ENCODE assay signal across 17 cellular contexts in the genomic region with DNA sequence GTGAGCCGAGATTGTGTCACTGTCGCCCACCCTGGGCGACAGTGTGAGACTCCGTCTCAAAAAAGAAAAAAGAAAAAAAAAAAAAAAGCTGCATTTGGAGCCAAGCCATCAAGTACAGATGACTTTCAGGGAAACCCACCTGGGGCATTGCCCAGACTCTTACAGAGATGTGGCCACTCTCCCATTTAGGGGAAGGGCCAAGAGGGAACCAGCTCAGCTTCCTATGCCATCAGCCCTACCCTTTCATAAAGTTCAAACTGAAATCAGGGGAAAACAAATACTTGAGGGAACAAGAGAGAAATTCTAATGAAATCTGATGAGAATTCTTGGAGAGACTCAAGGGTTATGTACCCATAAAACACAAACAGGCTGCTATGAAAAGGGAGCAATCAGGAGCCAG.
A peak's percentile ranks its signal among the peaks of the same experiment; 100 is the strongest.
DNase-seq lines count a peak whose midpoint lies in the region; ATAC-seq and TF ChIP-seq lines count a peak whose summit lies in the region.
"Had no signal": no experiment of that assay in that cellular context is flagged by ENCODE, and none has a peak within 500 bp of the region (broad histone marks: within the 10 kb centered on the region; RNA-seq: fewer than 3 reads in every experiment).

No MANE protein-coding gene starts in this region.

- CTCF ChIA-PET in MCF 10A (lab: Yijun Ruan, JAX) = interaction anchor here (0.6 to 2.1 kb wide), 4 partner anchors 15 to 1077 kb away, joined by 3 to 5 read pairs (median 4); no protein-coding TSS in a partner anchor

- peak overlapping the region; percentile 3 for H3K9ac ChIP-seq in mucosa of stomach (ENCODE audit: low read length)

- H3K4me3 ChIP-seq in breast epithelium = no peak overlapping the region
- H3K4me3 ChIP-seq in mucosa of stomach (ENCODE audit: low read length) = no peak overlapping the region
- H3K4me3 ChIP-seq in upper lobe of right lung = no peak overlapping the region
- H3K4me3 ChIP-seq: ovary had no signal

- no peak overlapping the region for H3K27ac ChIP-seq in breast epithelium
- H3K27ac ChIP-seq in upper lobe of right lung = peak overlapping the region; percentile 47
- H3K27ac ChIP-seq: brain microvascular endothelial cell, foreskin keratinocyte, ovary had no signal

- peaks cover 0 to 9% of the 10 kb centered on the region in 2 donors for H3K4me1 ChIP-seq in breast epithelium
- H3K4me1 ChIP-seq in mucosa of stomach (ENCODE audit: control insufficient read depth, insufficient read depth, low read length) = peaks cover 52% of the 10 kb centered on the region
- H3K4me1 ChIP-seq in upper lobe of right lung = peaks cover 53% of the 10 kb centered on the region

- DNase-seq in MCF 10A (ENCODE audit: unreplicated experiment) (no peak), breast epithelium (ENCODE audit: low spot score in 2 of 2) (no peak), astrocyte of the hippocampus (ENCODE audit: low read depth, low spot score) (peak; percentile 57), upper lobe of right lung (peak; percentile 51), DMS153 treated with DMSO at 0.1 percent for 48 hours (lab: John Stamatoyannopoulos, UW; ENCODE audit: unreplicated experiment) (no peak)
- DNase-seq in effector CD8-positive, alpha-beta T cell (lab: John Stamatoyannopoulos, UW) = no peak
- DNase-seq: activated naive CD4-positive, alpha-beta T cell treated with Interleukin-2 at 50 U/mL for 16 hours; Caco-2; NCI-H1930; NCI-H526 had no signal

- H3K36me3 Mint-ChIP-seq in MCF 10A (ENCODE audit: insufficient read depth, unreplicated experiment) = peaks cover 12% of the 10 kb centered on the region
- H3K36me3 Mint-ChIP-seq: mesothelial cell of epicardium had no signal

- ATAC-seq in upper lobe of right lung (peak; percentile 65), HG03442 (IDR thresholded peaks at IDR 0.05; ENCODE audit: unreplicated experiment) (no peak)
- ATAC-seq: activated CD4-positive, CD25-positive, alpha-beta regulatory T cell treated with anti-CD3 and anti-CD28 coated beads, Interleukin-2, amount 50 U/mL, for 24 hours had no signal

- no peak for TF ChIP-seq POLR2A in breast epithelium (IDR thresholded peaks at IDR 0.05)

- TF ChIP-seq CTCF in MCF 10A (IDR thresholded peaks at IDR 0.05; ENCODE audit: unreplicated experiment) = no peak
- TF ChIP-seq CTCF in breast epithelium (IDR thresholded peaks at IDR 0.05) = no peak
- TF ChIP-seq CTCF in upper lobe of right lung (IDR thresholded peaks at IDR 0.05) = no peak

- no peak overlapping the region for H3K4me3 Mint-ChIP-seq in MCF 10A (ENCODE audit: unreplicated experiment)
- H3K4me3 Mint-ChIP-seq: mesothelial cell of epicardium had no signal

- H3K27ac Mint-ChIP-seq in MCF 10A (ENCODE audit: low read depth, unreplicated experiment) = peak overlapping the region; percentile 81

- no TSS peak for BruUV-seq in MCF 10A (replicated peaks; lab: Mats Ljungman, UMichigan)

- H3K9me3 ChIP-seq in breast epithelium (no peaks in the 10 kb centered on the region), mucosa of stomach (ENCODE audit: control insufficient read depth, low read length) (no peaks in the 10 kb centered on the region), upper lobe of right lung (no peaks in the 10 kb centered on the region)
- H3K9me3 ChIP-seq: Caco-2, ovary had no signal

- H3K36me3 ChIP-seq in breast epithelium (no peaks in the 10 kb centered on the region), mucosa of stomach (ENCODE audit: control insufficient read depth, insufficient read depth, low read length) (no peaks in the 10 kb centered on the region), upper lobe of right lung (no peaks in the 10 kb centered on the region)
- H3K36me3 ChIP-seq: brain microvascular endothelial cell, ovary had no signal

- H3K9me3 Mint-ChIP-seq in MCF 10A (ENCODE audit: unreplicated experiment) = no peaks in the 10 kb centered on the region
- H3K9me3 Mint-ChIP-seq: mesothelial cell of epicardium had no signal

- H3K4me1 Mint-ChIP-seq in MCF 10A (ENCODE audit: insufficient read depth, unreplicated experiment) = peaks cover 30% of the 10 kb centered on the region

- POLR2A ChIA-PET in MCF 10A (lab: Yijun Ruan, JAX) = interaction anchor here (0.8 to 6.1 kb wide), 7 partner anchors 7 to 95 kb away, joined by 3 to 52 read pairs (median 7); no protein-coding TSS in a partner anchor

- H3K27me3 ChIP-seq in breast epithelium (no peaks in the 10 kb centered on the region), mucosa of stomach (ENCODE audit: control insufficient read depth, insufficient read depth, low read length) (no peaks in the 10 kb centered on the region), upper lobe of right lung (no peaks in the 10 kb centered on the region)
- H3K27me3 ChIP-seq: brain microvascular endothelial cell, foreskin keratinocyte, ovary had no signal

- H3K27me3 Mint-ChIP-seq in MCF 10A (ENCODE audit: insufficient read depth, unreplicated experiment) = no peaks in the 10 kb centered on the region

- intact Hi-C loops in MCF 10A (cut with micrococcal nuclease) (no loop called here), breast epithelium (cut with DNase I; ENCODE audit: low total_unique reads) (no loop called here), upper lobe of right lung (cut with DNase I) (no loop called here)

Comparison
In these comparisons a context has a peak if more than half of its experiments do, and no peak if none do; other contexts are left out.
1. DNase-seq: peak in astrocyte of the hippocampus (single experiment) and upper lobe of right lung (single experiment); none in MCF 10A (single experiment), breast epithelium (0 of 2), DMS153 treated with DMSO at 0.1 percent for 48 hours (single experiment) and effector CD8-positive, alpha-beta T cell (single experiment).